ENCODE assay signal across 6 cellular contexts in the genomic region with DNA sequence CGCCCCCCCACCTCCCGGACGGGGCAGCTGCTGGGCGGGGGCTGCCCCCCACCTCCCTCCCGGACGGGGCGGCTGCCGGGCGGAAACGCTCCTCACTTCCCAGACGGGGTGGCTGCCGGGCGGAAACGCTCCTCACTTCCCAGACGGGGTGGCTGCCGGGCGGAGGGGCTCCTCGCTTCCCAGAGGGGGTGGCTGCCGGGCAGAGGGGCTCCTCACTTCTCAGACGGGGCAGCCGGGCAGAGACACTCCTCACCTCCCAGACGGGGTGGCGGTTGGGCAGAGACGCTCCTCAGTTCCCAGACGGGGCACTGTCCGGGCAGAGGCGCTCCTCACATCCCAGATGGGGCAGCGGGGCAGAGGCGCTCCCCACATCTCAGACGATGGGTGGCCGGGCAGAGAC. TPM values are rescaled to one million over a fixed set of nuclear protein-coding genes. Genes with fewer than 3 reads are reported as not detected.
"Had no signal": no experiment of that assay in that cellular context is flagged by ENCODE, and none has a peak within 500 bp of the region (broad histone marks: within the 10 kb centered on the region; RNA-seq: fewer than 3 reads in every experiment).

No MANE protein-coding gene starts in this region.

RNA-seq across cellular contexts. Expression of a gene that starts 24.9 kb away (rescaled TPM):
- total RNA-seq: dermis microvascular lymphatic vessel endothelial cell, endothelial cell of umbilical vein, esophagus muscularis mucosa, gastrocnemius medialis had no signal
- polyA plus RNA-seq: endothelial cell of umbilical vein, heart left ventricle, heart right ventricle had no signal
